Comparison of ENCODE assay signal across 14 cellular contexts in genomic region chr7:150901160-150902035, GRCh38. TPM values are rescaled to one million over a fixed set of nuclear protein-coding genes. Genes with fewer than 3 reads are reported as not detected.
A peak's percentile ranks its signal among the peaks of the same experiment; 100 is the strongest.
DNase-seq lines count a peak whose midpoint lies in the region; ATAC-seq, FAIRE-seq and TF ChIP-seq lines count a peak whose summit lies in the region.
"Had no signal": no experiment of that assay in that cellular context is flagged by ENCODE, and none has a peak within 500 bp of the region (broad histone marks: within the 10 kb centered on the region; RNA-seq: fewer than 3 reads in every experiment).

No MANE protein-coding gene starts in this region.

- H3K9me3 ChIP-seq in BE2C, result no peaks in the 10 kb centered on the region
- H3K9me3 ChIP-seq in astrocyte (ENCODE audit: insufficient read depth, low read depth, low read length), result no peaks in the 10 kb centered on the region
- no peaks in the 10 kb centered on the region for H3K9me3 ChIP-seq in mucosa of descending colon
- H3K9me3 ChIP-seq: lower lobe of right lung had no signal

- H3K27ac Mint-ChIP-seq in astrocyte (ENCODE audit: unreplicated experiment), result peak overlapping the region; percentile 11
- H3K27ac Mint-ChIP-seq in activated T-cell treated with anti-CD3 and anti-CD28 coated beads, Interleukin-2, amount 50 U/mL, for 24 hours, result no peak overlapping the region

- no peak overlapping the region for H3K4me3 Mint-ChIP-seq in astrocyte (ENCODE audit: unreplicated experiment)
- H3K4me3 Mint-ChIP-seq in activated T-cell treated with anti-CD3 and anti-CD28 coated beads, Interleukin-2, amount 50 U/mL, for 24 hours, result no peak overlapping the region

- H3K79me2 ChIP-seq in astrocyte (ENCODE audit: insufficient read depth, low read length), result no peaks in the 10 kb centered on the region

- peak; percentile 61 for DNase-seq in BE2C
- peak; percentile 54 for DNase-seq in NCI-H1105 treated with DMSO at 0.1 percent for 48 hours (lab: John Stamatoyannopoulos, UW)
- no peak for DNase-seq in astrocyte (ENCODE audit: low read depth)
- DNase-seq in mucosa of descending colon, result peak; percentile 79 to 83 (median 80)
- DNase-seq in T-helper 2 cell, result no peak
- no peak for DNase-seq in epidermal melanocyte (ENCODE audit: insufficient read length, low spot score)
- no peak for DNase-seq in SIG-M5 (lab: John Stamatoyannopoulos, UW)
- DNase-seq in activated T-cell treated with anti-CD3 and anti-CD28 coated beads, Interleukin-2, amount 50 U/mL, for 24 hours, result no peak
- DNase-seq: activated CD4-positive, CD25-positive, alpha-beta regulatory T cell treated with anti-CD3 and anti-CD28 coated beads, Interleukin-2, amount 50 U/mL, for 72 hours; activated effector memory CD4-positive, alpha-beta T cell treated with anti-CD3 and anti-CD28 coated beads, Interleukin-2, amount 50 U/mL, for 16 hours; cerebellar nuclear complex; lower lobe of right lung had no signal

- no peak overlapping the region for H3K4me3 ChIP-seq in BE2C (ENCODE audit: low read depth, low read length)
- no peak overlapping the region for H3K4me3 ChIP-seq in astrocyte (ENCODE audit: insufficient read depth, low read depth, low read length)
- no peak overlapping the region for H3K4me3 ChIP-seq in mucosa of descending colon
- H3K4me3 ChIP-seq: lower lobe of right lung had no signal

- peaks cover 18% of the 10 kb centered on the region for H3K4me1 Mint-ChIP-seq in astrocyte (ENCODE audit: low read depth, unreplicated experiment)
- peaks cover 21% of the 10 kb centered on the region for H3K4me1 Mint-ChIP-seq in activated T-cell treated with anti-CD3 and anti-CD28 coated beads, Interleukin-2, amount 50 U/mL, for 24 hours (ENCODE audit: low read depth)

- peaks cover 3% of the 10 kb centered on the region for H3K36me3 Mint-ChIP-seq in astrocyte (ENCODE audit: low read depth, unreplicated experiment)
- no peaks in the 10 kb centered on the region for H3K36me3 Mint-ChIP-seq in activated T-cell treated with anti-CD3 and anti-CD28 coated beads, Interleukin-2, amount 50 U/mL, for 24 hours (ENCODE audit: low read depth)

- peaks cover 38% of the 10 kb centered on the region for H3K27me3 Mint-ChIP-seq in astrocyte (ENCODE audit: low read depth, unreplicated experiment)
- peaks cover 70% of the 10 kb centered on the region for H3K27me3 Mint-ChIP-seq in activated T-cell treated with anti-CD3 and anti-CD28 coated beads, Interleukin-2, amount 50 U/mL, for 24 hours

- intact Hi-C loops in mucosa of descending colon (cut with DNase I, micrococcal nuclease), result no loop called here

- peak overlapping the region; percentile 9 for H3K4me2 ChIP-seq in astrocyte (ENCODE audit: low read length)

- peaks cover 2% of the 10 kb centered on the region for H3K9me3 Mint-ChIP-seq in astrocyte (ENCODE audit: unreplicated experiment)
- H3K9me3 Mint-ChIP-seq in activated T-cell treated with anti-CD3 and anti-CD28 coated beads, Interleukin-2, amount 50 U/mL, for 24 hours, result no peaks in the 10 kb centered on the region

- H3K4me1 ChIP-seq in BE2C, result peaks cover 13% of the 10 kb centered on the region
- H3K4me1 ChIP-seq in astrocyte (ENCODE audit: insufficient read depth, low read length), result peaks cover 20% of the 10 kb centered on the region
- peaks cover 39% of the 10 kb centered on the region for H3K4me1 ChIP-seq in mucosa of descending colon (ENCODE audit: low read depth)
- H3K4me1 ChIP-seq: lower lobe of right lung had no signal

- no peaks in the 10 kb centered on the region for H3K36me3 ChIP-seq in BE2C
- no peaks in the 10 kb centered on the region for H3K36me3 ChIP-seq in astrocyte (ENCODE audit: insufficient read depth, low read length)
- H3K36me3 ChIP-seq in mucosa of descending colon (ENCODE audit: low read depth), result no peaks in the 10 kb centered on the region
- H3K36me3 ChIP-seq: lower lobe of right lung had no signal

- no peak for FAIRE-seq in astrocyte (lab: Jason Lieb, UNC)

- no peak for TF ChIP-seq CTCF in BE2C (IDR thresholded peaks at IDR 0.05; ENCODE audit: low read depth, low read length)
- no peak for TF ChIP-seq CTCF in astrocyte (IDR thresholded peaks at IDR 0.05; ENCODE audit: insufficient read depth, low read depth, low read length)
- TF ChIP-seq CTCF in mucosa of descending colon (IDR thresholded peaks at IDR 0.05), result no peak

- peak; percentile 77 for ATAC-seq in mucosa of descending colon
- ATAC-seq: lower lobe of right lung, sciatic nerve had no signal

- H2AFZ ChIP-seq in astrocyte (ENCODE audit: low read depth, low read length), result no peak overlapping the region

- H3K27me3 ChIP-seq in BE2C, result no peaks in the 10 kb centered on the region
- peaks cover 2% of the 10 kb centered on the region for H3K27me3 ChIP-seq in astrocyte (ENCODE audit: insufficient read depth, low read length)

- no peaks in the 10 kb centered on the region for H4K20me1 ChIP-seq in astrocyte (ENCODE audit: insufficient read depth, low read length)

- H3K27ac ChIP-seq in astrocyte (ENCODE audit: low read depth, low read length), result no peak overlapping the region
- H3K27ac ChIP-seq: HL-60, lower lobe of right lung had no signal

- H3K9ac ChIP-seq in astrocyte (ENCODE audit: low read length), result no peak overlapping the region

RNA-seq across cellular contexts. Expression of gene AOC1, which starts 49.1 kb away (rescaled TPM):
- 1.4 TPM for polyA plus RNA-seq in BE2C (2012; ENCODE audit: insufficient read depth, insufficient read length, low read depth)
- total RNA-seq in astrocyte (not detected in 2 replicates), mucosa of descending colon (100 to 1,000 TPM; 249 to 756 (median 606) TPM)
- total RNA-seq: sciatic nerve had no signal

Comparison
In these comparisons a context has a peak if more than half of its experiments do, and no peak if none do; other contexts are left out.
1. DNase-seq: peak in BE2C (single experiment), NCI-H1105 treated with DMSO at 0.1 percent for 48 hours (single experiment) and mucosa of descending colon (3 of 3); none in astrocyte (single experiment), T-helper 2 cell (0 of 5), epidermal melanocyte (single experiment), SIG-M5 (single experiment) and activated T-cell treated with anti-CD3 and anti-CD28 coated beads, Interleukin-2, amount 50 U/mL, for 24 hours (single experiment).
2. RNA of gene AOC1, which starts 49.1 kb away (total RNA-seq): 249 to 756 TPM in mucosa of descending colon; not detected in astrocyte; every median in the first group is over 100 times any median in the second.